ENCODE assay signal across 8 cellular contexts in genomic region chr5:71398400-71398799, GRCh38. TPM values are rescaled to one million over a fixed set of nuclear protein-coding genes. Genes with fewer than 3 reads are reported as not detected.
A peak's percentile ranks its signal among the peaks of the same experiment; 100 is the strongest.
DNase-seq lines count a peak whose midpoint lies in the region; ATAC-seq, FAIRE-seq and TF ChIP-seq lines count a peak whose summit lies in the region.
"Not testable (repeated sequence)": the region's sequence is repeated elsewhere in the genome, so short reads cannot be mapped to it uniquely, and the experiment has no call there.

No MANE protein-coding gene starts in this region.

- 0 out of 2 replicates have a peak overlapping the region, but pooled peaks have one; percentile 0 for H3K27ac Mint-ChIP-seq in GM23338
- not testable (repeated sequence) for H3K27ac Mint-ChIP-seq in astrocyte (ENCODE audit: unreplicated experiment)

- not testable (repeated sequence) for H3K4me3 ChIP-seq in GM23338; astrocyte (ENCODE audit: insufficient read depth, low read depth, low read length)
- H3K4me3 ChIP-seq in PC-3 (ENCODE audit: low read length), result peak overlapping the region; percentile 37; the same call in 1 of the 2 replicates
- peak overlapping the region; percentile 71 for H3K4me3 ChIP-seq in endocrine pancreas (ENCODE audit: control insufficient read depth, insufficient read depth, low read length)

- H3F3A ChIP-seq in GM23338 (replicated peaks; ENCODE audit: low read depth); PC-3 (ENCODE audit: low read length, unreplicated experiment): not testable (repeated sequence)

- not testable (repeated sequence) for H3K9me3 ChIP-seq in PC-3 (ENCODE audit: low read length); astrocyte (ENCODE audit: insufficient read depth, low read depth, low read length); endocrine pancreas (ENCODE audit: control insufficient read depth, low read length)

- peaks cover 24% of the 10 kb centered on the region for H3K4me1 Mint-ChIP-seq in GM23338
- not testable (repeated sequence) for H3K4me1 Mint-ChIP-seq in astrocyte (ENCODE audit: low read depth, unreplicated experiment)

- CTCF ChIA-PET in PC-3 (lab: Charles Lee), result not testable (repeated sequence)

- DNase-seq in ACHN (peak; percentile 10), GM23338 (ENCODE audit: low spot score) (peak; percentile 5), NCI-H2107 treated with DMSO at 0.1 percent for 48 hours (lab: John Stamatoyannopoulos, UW; ENCODE audit: unreplicated experiment) (peak; percentile 1), pons (ENCODE audit: low spot score) (peak; percentile 37)
- not testable (repeated sequence) for DNase-seq in PC-3; astrocyte (ENCODE audit: low read depth); left lobe of liver (ENCODE audit: low spot score)

- FAIRE-seq in astrocyte (lab: Jason Lieb, UNC), result not testable (repeated sequence)

- H3K4me3 Mint-ChIP-seq in GM23338; astrocyte (ENCODE audit: unreplicated experiment): not testable (repeated sequence)

- not testable (repeated sequence) for H4K20me1 ChIP-seq in GM23338 (replicated peaks; ENCODE audit: insufficient read depth); PC-3 (ENCODE audit: low read length); astrocyte (ENCODE audit: insufficient read depth, low read length)

- H2AFZ ChIP-seq in GM23338 (peak overlapping the region; percentile 32; the same call in 1 of the 2 replicates), astrocyte (ENCODE audit: low read depth, low read length) (peak overlapping the region; percentile 24)
- H2AFZ ChIP-seq in PC-3 (ENCODE audit: low read length), result not testable (repeated sequence)

- H3K9ac ChIP-seq in PC-3 (ENCODE audit: low read length); astrocyte (ENCODE audit: low read length): not testable (repeated sequence)
- peak overlapping the region; percentile 38 for H3K9ac ChIP-seq in endocrine pancreas (ENCODE audit: control insufficient read depth, insufficient read depth, low read length)

- not testable (repeated sequence) for TF ChIP-seq CTCF in GM23338 (conservative IDR thresholded peaks at IDR 0.05; ENCODE audit: low read depth in 2 of 2); PC-3 (conservative IDR thresholded peaks at IDR 0.05; ENCODE audit: low read depth, low read length); astrocyte (IDR thresholded peaks at IDR 0.05; ENCODE audit: insufficient read depth, low read depth, low read length)

- H3K4me2 ChIP-seq in GM23338, result not testable (repeated sequence)
- H3K4me2 ChIP-seq in PC-3 (ENCODE audit: low read length) (peak overlapping the region; percentile 41; the same call in 1 of the 2 replicates), astrocyte (ENCODE audit: low read length) (peak overlapping the region; percentile 59)

- BruUV-seq in PC-3 (replicated peaks; lab: Mats Ljungman, UMichigan), result not testable (repeated sequence)

- in situ Hi-C loops in ACHN (cut with HindIII; ENCODE audit: low pct_ligation_motif_present, low pct_unique_long_range_greater_than_20kb, low sequenced_read_pairs), result not testable (repeated sequence)

- not testable (repeated sequence) for H3K9me2 ChIP-seq in GM23338 (ENCODE audit: insufficient read depth); PC-3 (replicated peaks; ENCODE audit: low read length)

- H3K9me3 Mint-ChIP-seq in GM23338; astrocyte (ENCODE audit: unreplicated experiment): not testable (repeated sequence)

- not testable (repeated sequence) for H3K79me2 ChIP-seq in GM23338 (replicated peaks; ENCODE audit: insufficient read depth); PC-3 (ENCODE audit: low read length); astrocyte (ENCODE audit: insufficient read depth, low read length)

- not testable (repeated sequence) for H3K27ac ChIP-seq in GM23338 (ENCODE audit: low read depth); PC-3 (ENCODE audit: low read length); astrocyte (ENCODE audit: low read depth, low read length)

- not testable (repeated sequence) for H3K36me3 ChIP-seq in GM23338 (ENCODE audit: insufficient read depth); PC-3 (ENCODE audit: low read depth, low read length); astrocyte (ENCODE audit: insufficient read depth, low read length); endocrine pancreas (ENCODE audit: control insufficient read depth, insufficient read depth, low read length)

- POLR2A ChIA-PET in PC-3 (lab: Charles Lee; ENCODE audit: unreplicated experiment), result interaction anchor here (0.7 kb wide), 1 partner anchor 1917 kb away, joined by 3 read pairs; no protein-coding TSS in a partner anchor

- intact Hi-C loops in PC-3 (cut with micrococcal nuclease), result not testable (repeated sequence)

- not testable (repeated sequence) for H3K27me3 ChIP-seq in GM23338 (ENCODE audit: insufficient read depth); PC-3 (ENCODE audit: low read length); astrocyte (ENCODE audit: insufficient read depth, low read length); endocrine pancreas (ENCODE audit: control insufficient read depth, insufficient read depth, low read length)

- H3K36me3 Mint-ChIP-seq in GM23338 (ENCODE audit: low read depth); astrocyte (ENCODE audit: low read depth, unreplicated experiment): not testable (repeated sequence)

- ATAC-seq in GM23338 (peak; percentile 73), left lobe of liver (peak; percentile 26)
- ATAC-seq in PC-3, result not testable (repeated sequence)

- H3K4me1 ChIP-seq in GM23338 (ENCODE audit: insufficient read depth), result peaks cover 13% of the 10 kb centered on the region; the same call in 1 of the 2 replicates
- not testable (repeated sequence) for H3K4me1 ChIP-seq in PC-3 (ENCODE audit: insufficient read depth, low read length); astrocyte (ENCODE audit: insufficient read depth, low read length); endocrine pancreas (ENCODE audit: control insufficient read depth, insufficient read depth, low read length)

- H3K27me3 Mint-ChIP-seq in GM23338 (ENCODE audit: insufficient read depth, low read depth, poor library complexity); astrocyte (ENCODE audit: low read depth, unreplicated experiment): not testable (repeated sequence)

RNA-seq across cellular contexts. Expression of gene BDP1, which starts 57.1 kb away (rescaled TPM):
- 39.1 and 41.8 TPM in 2 replicates for total RNA-seq in GM23338 (2014; rRNA removed; shearing (Covaris generic))
- 44.5 and 54.4 TPM in 2 replicates for polyA plus RNA-seq in GM23338 (2016; fragmentation: Nextera tagmentation; extraction: Ambion mirVana)
- total RNA-seq in PC-3 (2014; rRNA removed) (17.9 and 18.4 TPM in 2 replicates), astrocyte (28.5 and 31.8 TPM in 2 replicates), left lobe of liver (8.2 TPM)
